Comparison of ENCODE assay signal across 21 cellular contexts in genomic region chr5:172439785-172440480, GRCh38. TPM values are rescaled to one million over a fixed set of nuclear protein-coding genes. Genes with fewer than 3 reads are reported as not detected.
DNase-seq lines count a peak whose midpoint lies in the region; ATAC-seq and TF ChIP-seq lines count a peak whose summit lies in the region.
"Had no signal": no experiment of that assay in that cellular context is flagged by ENCODE, and none has a peak within 500 bp of the region (broad histone marks: within the 10 kb centered on the region; RNA-seq: fewer than 3 reads in every experiment).

No MANE protein-coding gene starts in this region.

- H3K4me1 Mint-ChIP-seq in neural crest cell (peaks cover 38% of the 10 kb centered on the region), natural killer cell (peaks cover 13 to 14% of the 10 kb centered on the region in 2 donors)

- H3K36me3 ChIP-seq in breast epithelium (no peaks in the 10 kb centered on the region), mammary epithelial cell (ENCODE audit: insufficient read depth, low read length) (no peaks in the 10 kb centered on the region), esophagus muscularis mucosa (peaks cover 0 to 5% (median 0%) of the 10 kb centered on the region in 4 donors), upper lobe of left lung (no peaks in the 10 kb centered on the region)
- H3K36me3 ChIP-seq: transverse colon had no signal

- H3K4me1 ChIP-seq in breast epithelium (peaks cover 14 to 24% of the 10 kb centered on the region in 2 donors), mammary epithelial cell (ENCODE audit: insufficient read depth, low read length) (peaks cover 24% of the 10 kb centered on the region), esophagus muscularis mucosa (peaks cover 34 to 79% (median 75%) of the 10 kb centered on the region in 4 donors), upper lobe of left lung (peaks cover 33 to 45% (median 34%) of the 10 kb centered on the region in 4 donors)

- ATAC-seq in upper lobe of left lung (ENCODE audit: low FRiP score in 2 of 2) (peak in 1 of 2 donors; percentile 28), natural killer cell (no peak)
- no peak for ATAC-seq in activated naive CD4-positive, alpha-beta T cell treated with anti-CD3 and anti-CD28 coated beads, Interleukin-2, amount 50 U/mL, for 72 hours
- ATAC-seq: GM12878, PC-3 had no signal

- H2AFZ ChIP-seq in mammary epithelial cell (ENCODE audit: low read depth, low read length), result no peak overlapping the region

- no peak for TF ChIP-seq POLR2A in breast epithelium (IDR thresholded peaks at IDR 0.05)
- TF ChIP-seq POLR2A in esophagus muscularis mucosa (IDR thresholded peaks at IDR 0.05; ENCODE audit: low read depth), result no peak
- no peak for TF ChIP-seq POLR2A in upper lobe of left lung (IDR thresholded peaks at IDR 0.05)

- in situ Hi-C loops in mammary epithelial cell (cut with MboI; ENCODE audit: low sequenced_read_pairs in 2 of 2), result no loop called here

- peak overlapping the region; percentile 75 to 83 for H3K27ac ChIP-seq in breast epithelium
- no peak overlapping the region for H3K27ac ChIP-seq in mammary epithelial cell (ENCODE audit: insufficient read depth, low read depth, low read length)
- peak overlapping the region in 3 of 4 donors; percentile 1 to 69 (median 11) for H3K27ac ChIP-seq in esophagus muscularis mucosa (replicated peaks in 1 of 4)
- H3K27ac ChIP-seq in upper lobe of left lung, result no peak overlapping the region
- H3K27ac ChIP-seq: BLaER1 treated with 17β-estradiol and CSF1 and Interleukin-3, amounts not matched to agents 10 nM and 100 nM; transverse colon had no signal

- no peaks in the 10 kb centered on the region for H3K36me3 Mint-ChIP-seq in neural crest cell (ENCODE audit: low read depth)
- no peaks in the 10 kb centered on the region for H3K36me3 Mint-ChIP-seq in natural killer cell
- no peaks in the 10 kb centered on the region for H3K36me3 Mint-ChIP-seq in activated naive CD4-positive, alpha-beta T cell treated with anti-CD3 and anti-CD28 coated beads, Interleukin-2, amount 50 U/mL, for 72 hours

- no peak overlapping the region for H3K4me2 ChIP-seq in mammary epithelial cell (ENCODE audit: insufficient read depth, low read depth, low read length)

- H3K79me2 ChIP-seq in mammary epithelial cell (ENCODE audit: insufficient read depth, low read length), result peaks cover 15% of the 10 kb centered on the region

- no peak overlapping the region for H3K9ac ChIP-seq in mammary epithelial cell (ENCODE audit: insufficient read depth, low read length)
- H3K9ac ChIP-seq: BLaER1 treated with 17β-estradiol and CSF1 and Interleukin-3, amounts not matched to agents 10 nM and 100 nM had no signal

- intact Hi-C loops in breast epithelium (cut with DNase I; ENCODE audit: low total_unique reads), result no loop called here
- intact Hi-C loops in mammary epithelial cell (cut with micrococcal nuclease), result no loop called here
- intact Hi-C loops in esophagus muscularis mucosa (cut with DNase I), result no loop called here
- intact Hi-C loops in natural killer cell (cut with micrococcal nuclease), result no loop called here

- WGBS in mammary epithelial cell (ENCODE audit: low coverage, missing lambda C conversion rate), result 88% methylated on average over 11 of the region's 22 CpGs
- WGBS in esophagus muscularis mucosa, result 88% methylated on average over 13 of the region's 22 CpGs
- 75 to 89% methylated on average over 18 to 20 of the region's 22 CpGs for WGBS in upper lobe of left lung, 2 donors

- DNase-seq in breast epithelium (ENCODE audit: low spot score in 2 of 2), result no peak
- no peak for DNase-seq in mammary epithelial cell
- no peak for DNase-seq in esophagus muscularis mucosa (ENCODE audit: extremely low spot score)
- no peak for DNase-seq in neural crest cell (ENCODE audit: low read depth, low spot score)
- DNase-seq in upper lobe of left lung, result peak; percentile 65 to 80
- no peak for DNase-seq in natural killer cell
- no peak for DNase-seq in glomerular visceral epithelial cell (ENCODE audit: extremely low spot score)
- no peak for DNase-seq in activated naive CD4-positive, alpha-beta T cell treated with anti-CD3 and anti-CD28 coated beads, Interleukin-2, amount 50 U/mL, for 72 hours (ENCODE audit: low spot score in 2 of 2)
- DNase-seq: activated CD4-positive, alpha-beta T cell treated with anti-CD3 and anti-CD28 coated beads, Interleukin-2, amount 10 ng/mL, durations not matched to agents 7 days and 5 days; activated CD8-positive, alpha-beta memory T cell treated with anti-CD3 and anti-CD28 coated beads, Interleukin-2, amount 50 U/mL, for 4 hours; central memory CD4-positive, alpha-beta T cell; effector CD8-positive, alpha-beta T cell; GF-D8; H7; NCI-H1417; NCI-H2227 treated with DMSO at 0.1 percent for 48 hours; PC-3; T-helper 1 cell; transverse colon had no signal

- H3K27me3 Mint-ChIP-seq in neural crest cell (ENCODE audit: low read depth) (no peaks in the 10 kb centered on the region), natural killer cell (ENCODE audit: low read depth in 2 of 2) (peaks cover 11% of the 10 kb centered on the region in 2 donors)

- TF ChIP-seq EP300 in esophagus muscularis mucosa (IDR thresholded peaks at IDR 0.05) (no peak), upper lobe of left lung (IDR thresholded peaks at IDR 0.05) (no peak)

- H3K4me3 Mint-ChIP-seq in neural crest cell (no peak overlapping the region), natural killer cell (no peak overlapping the region)
- H3K4me3 Mint-ChIP-seq: activated CD4-positive, alpha-beta T cell treated with anti-CD3 and anti-CD28 coated beads, Interleukin-2, amount 10 ng/mL, durations not matched to agents 7 days and 5 days had no signal

- peaks cover 11% of the 10 kb centered on the region for H4K20me1 ChIP-seq in mammary epithelial cell (ENCODE audit: insufficient read depth, low read length)

- H3K4me3 ChIP-seq in breast epithelium, result no peak overlapping the region
- no peak overlapping the region for H3K4me3 ChIP-seq in mammary epithelial cell (replicated peaks in 1 of 3; ENCODE audit: insufficient read depth in 1 of 3, low read depth in 2 of 3, low read length in 3 of 3)
- no peak overlapping the region for H3K4me3 ChIP-seq in esophagus muscularis mucosa
- H3K4me3 ChIP-seq in upper lobe of left lung, result no peak overlapping the region
- H3K4me3 ChIP-seq: BLaER1 treated with 17β-estradiol and CSF1 and Interleukin-3, amounts not matched to agents 10 nM and 100 nM; GM12878; transverse colon had no signal

- H3K9me3 Mint-ChIP-seq in neural crest cell (no peaks in the 10 kb centered on the region), natural killer cell (no peaks in the 10 kb centered on the region)
- H3K9me3 Mint-ChIP-seq in activated naive CD4-positive, alpha-beta T cell treated with anti-CD3 and anti-CD28 coated beads, Interleukin-2, amount 50 U/mL, for 72 hours, result no peaks in the 10 kb centered on the region
- H3K9me3 Mint-ChIP-seq: activated CD4-positive, alpha-beta T cell treated with anti-CD3 and anti-CD28 coated beads, Interleukin-2, amount 10 ng/mL, durations not matched to agents 7 days and 5 days had no signal

- TF ChIP-seq CTCF in breast epithelium (IDR thresholded peaks at IDR 0.05), result no peak
- no peak for TF ChIP-seq CTCF in mammary epithelial cell (conservative IDR thresholded peaks at IDR 0.05 in 1 of 2, IDR thresholded peaks at IDR 0.05 in 1 of 2; ENCODE audit: extremely low read depth in 1 of 2, insufficient read depth in 1 of 2, low read depth in 1 of 2, low read length in 2 of 2)
- TF ChIP-seq CTCF in esophagus muscularis mucosa (IDR thresholded peaks at IDR 0.05), result no peak
- TF ChIP-seq CTCF in neural crest cell (conservative IDR thresholded peaks at IDR 0.05), result no peak
- no peak for TF ChIP-seq CTCF in upper lobe of left lung (IDR thresholded peaks at IDR 0.05)
- no peak for TF ChIP-seq CTCF in natural killer cell (IDR thresholded peaks at IDR 0.05)

- CTCF ChIA-PET in mammary epithelial cell (lab: Charles Lee; ENCODE audit: low non-redundant PET), result no interaction called here

- BruUV-seq in mammary epithelial cell (replicated peaks; lab: Mats Ljungman, UMichigan), result no TSS peak

- peak overlapping the region; percentile 62 for H3K27ac Mint-ChIP-seq in neural crest cell (ENCODE audit: unreplicated experiment)
- H3K27ac Mint-ChIP-seq in natural killer cell, result no peak overlapping the region
- H3K27ac Mint-ChIP-seq in activated naive CD4-positive, alpha-beta T cell treated with anti-CD3 and anti-CD28 coated beads, Interleukin-2, amount 50 U/mL, for 72 hours, result peak overlapping the region in 1 of 2 donors; percentile 48
- H3K27ac Mint-ChIP-seq: activated CD4-positive, alpha-beta T cell treated with anti-CD3 and anti-CD28 coated beads, Interleukin-2, amount 10 ng/mL, durations not matched to agents 7 days and 5 days had no signal

- H3K9me3 ChIP-seq in breast epithelium, result no peaks in the 10 kb centered on the region
- H3K9me3 ChIP-seq in mammary epithelial cell (replicated peaks; ENCODE audit: insufficient read depth, low read length), result no peaks in the 10 kb centered on the region
- H3K9me3 ChIP-seq in esophagus muscularis mucosa, result no peaks in the 10 kb centered on the region
- H3K9me3 ChIP-seq in upper lobe of left lung, result no peaks in the 10 kb centered on the region
- H3K9me3 ChIP-seq: BLaER1 treated with 17β-estradiol and CSF1 and Interleukin-3, amounts not matched to agents 10 nM and 100 nM; transverse colon had no signal

- dilution Hi-C loops in mammary epithelial cell (cut with HindIII; ENCODE audit: low sequenced_read_pairs), result no loop called here

- no peaks in the 10 kb centered on the region for H3K27me3 ChIP-seq in breast epithelium
- peaks cover 3% of the 10 kb centered on the region for H3K27me3 ChIP-seq in mammary epithelial cell (ENCODE audit: insufficient read depth, low read length)
- H3K27me3 ChIP-seq in esophagus muscularis mucosa, result no peaks in the 10 kb centered on the region
- H3K27me3 ChIP-seq in upper lobe of left lung, result no peaks in the 10 kb centered on the region
- H3K27me3 ChIP-seq: BLaER1 treated with 17β-estradiol and CSF1 and Interleukin-3, amounts not matched to agents 10 nM and 100 nM; transverse colon had no signal

RNA-seq across cellular contexts. Expression of gene SH3PXD2B, which starts 14.4 kb away (rescaled TPM):
- total RNA-seq in breast epithelium, result 100 to 1,000 TPM in 1 of 3 donors, 10 to 100 TPM in 2; 35.3 to 118 (median 43.9) TPM
- total RNA-seq in mammary epithelial cell, result 10 to 100 TPM; 19.2 to 25.1 TPM
- polyA plus RNA-seq in mammary epithelial cell, result 14.1 TPM
- 33.7 TPM for polyA minus RNA-seq in mammary epithelial cell
- total RNA-seq in esophagus muscularis mucosa, result 10 to 100 TPM; 41.5 to 66.5 (median 49.2) TPM
- total RNA-seq in neural crest cell, result 86.1 and 89.1 TPM in 2 replicates
- 10 to 100 TPM; 17.1 to 55.5 (median 43.2) TPM for total RNA-seq in upper lobe of left lung
- under 1 TPM in 2 of 3 donors, not detected in 1; 0.25 to 0.35 TPM for total RNA-seq in natural killer cell
- total RNA-seq in activated naive CD4-positive, alpha-beta T cell treated with anti-CD3 and anti-CD28 coated beads, Interleukin-2, amount 50 U/mL, for 72 hours, result under 1 TPM; 0.09 to 0.64 TPM

Comparison
In these comparisons a context has a peak if more than half of its experiments do, and no peak if none do; other contexts are left out.
1. H3K27ac ChIP-seq: peak in breast epithelium (2 of 2) and esophagus muscularis mucosa (3 of 4); none in mammary epithelial cell (single experiment) and upper lobe of left lung (0 of 4).
2. DNase-seq: peak in upper lobe of left lung (2 of 2); none in breast epithelium (0 of 2), mammary epithelial cell (single experiment), esophagus muscularis mucosa (single experiment), neural crest cell (single experiment), natural killer cell (single experiment), glomerular visceral epithelial cell (single experiment) and activated naive CD4-positive, alpha-beta T cell treated with anti-CD3 and anti-CD28 coated beads, Interleukin-2, amount 50 U/mL, for 72 hours (0 of 2).
3. RNA of gene SH3PXD2B, which starts 14.4 kb away (total RNA-seq): 86.1 to 89.1 TPM in neural crest cell, 41.5 to 66.5 TPM in esophagus muscularis mucosa, 35.3 to 118 TPM in breast epithelium, 17.1 to 55.5 TPM in upper lobe of left lung and 19.2 to 25.1 TPM in mammary epithelial cell; 0.09 to 0.64 TPM in activated naive CD4-positive, alpha-beta T cell treated with anti-CD3 and anti-CD28 coated beads, Interleukin-2, amount 50 U/mL, for 72 hours and 0.25 to 0.35 TPM in natural killer cell; every median in the first group is over 10 times any median in the second.